ENCODE assay signal across 23 cellular contexts in genomic region chr3:164537485-164537884, GRCh38.
"Had no signal": no experiment of that assay in that cellular context is flagged by ENCODE, and none has a peak within 500 bp of the region (broad histone marks: within the 10 kb centered on the region; RNA-seq: fewer than 3 reads in every experiment).

No MANE protein-coding gene starts in this region.

- H3K4me1 ChIP-seq: esophagus muscularis mucosa, psoas muscle, testis, tibial nerve, upper lobe of right lung, vagina had no signal

- H3K27ac ChIP-seq: epithelial cell of prostate, esophagus muscularis mucosa, psoas muscle, testis, tibial nerve, upper lobe of right lung, vagina had no signal

- H3K36me3 ChIP-seq: esophagus muscularis mucosa, tibial nerve, upper lobe of right lung, vagina had no signal

- DNase-seq: effector memory CD8-positive, alpha-beta T cell; foreskin fibroblast; hippocampal formation; left colon; left ventricle myocardium superior; mesenchymal stem cell; midbrain; naive thymus-derived CD4-positive, alpha-beta T cell; nephron progenitor cell; psoas muscle; retina; stimulated activated CD4-positive, alpha-beta T cell treated with anti-CD3 and anti-CD28 coated beads, Interleukin-2, amount 100 ng/mL, for 24 hours; stimulated activated CD4-positive, alpha-beta T cell treated with anti-CD3 and anti-CD28 coated beads, Interleukin-4, amount 100 ng/mL, for 4 hours; stimulated activated naive B cell treated with anti-CD40 and anti-IgM and Interleukin-4, amounts not matched to agents 10 μg/mL and 1 μg/mL and 100 μg/mL, for 72 hours; stimulated activated naive CD8-positive, alpha-beta T cell treated with anti-CD3 and anti-CD28 coated beads, Interleukin-15, amount 100 ng/mL, for 72 hours; testis; upper lobe of right lung had no signal

- H3K4me3 ChIP-seq: esophagus muscularis mucosa, lung, psoas muscle, testis, tibial nerve, upper lobe of right lung, vagina had no signal

- ATAC-seq: effector memory CD8-positive, alpha-beta T cell; left colon; left ventricle myocardium superior; naive thymus-derived CD4-positive, alpha-beta T cell; psoas muscle; sciatic nerve; stimulated activated naive B cell treated with anti-CD40 and anti-IgM and Interleukin-4, amounts not matched to agents 10 μg/mL and 1 μg/mL and 100 μg/mL, for 72 hours; stimulated activated naive CD8-positive, alpha-beta T cell treated with anti-CD3 and anti-CD28 coated beads, Interleukin-15, amount 100 ng/mL, for 72 hours; upper lobe of right lung had no signal

- H3K9me3 ChIP-seq: esophagus muscularis mucosa, psoas muscle, testis, tibial nerve, upper lobe of right lung, vagina had no signal

- H3K27me3 ChIP-seq: esophagus muscularis mucosa, testis, tibial nerve, upper lobe of right lung, vagina had no signal
